In genomic region chr22:32511776-32512175, GRCh38 we compare ENCODE assay signal across 25 cellular contexts. TPM values are rescaled to one million over a fixed set of nuclear protein-coding genes. Genes with fewer than 3 reads are reported as not detected.
"Had no signal": no experiment of that assay in that cellular context is flagged by ENCODE, and none has a peak within 500 bp of the region (broad histone marks: within the 10 kb centered on the region; RNA-seq: fewer than 3 reads in every experiment).

No MANE protein-coding gene starts in this region.

- H3K4me1 Mint-ChIP-seq: IgD-negative memory B cell had no signal

- H3K27me3 ChIP-seq: SJCRH30 had no signal

- H3K9me3 Mint-ChIP-seq: IgD-negative memory B cell had no signal

- H3K36me3 ChIP-seq: SJCRH30 had no signal

- H3K9ac ChIP-seq: KMS-11 had no signal

- H3K4me3 Mint-ChIP-seq: IgD-negative memory B cell had no signal

- H3K27ac Mint-ChIP-seq: IgD-negative memory B cell had no signal

- H3K27ac ChIP-seq: KMS-11, RWPE1, SJCRH30 had no signal

- H3K9me3 ChIP-seq: SJCRH30 had no signal

- H3K4me1 ChIP-seq: SJCRH30 had no signal

- H3K27me3 Mint-ChIP-seq: IgD-negative memory B cell had no signal

- FAIRE-seq: K562 had no signal

- ATAC-seq: K562, Panc1, PC-3, SK-N-SH treated with all-trans-retinoic acid at 6 μM for 48 hours had no signal

- H3K4me2 ChIP-seq: KMS-11 had no signal

- H3K4me3 ChIP-seq: K562, SJCRH30 had no signal

- DNase-seq: Kasumi-1; MM.1S; NCI-H1092 treated with DMSO at 0.1 percent for 48 hours; NCI-H1436; NCI-H187; NCI-H2029; NCI-H2171 treated with DMSO at 0.1 percent for 48 hours; NCI-H345; NCI-H524 treated with DMSO at 0.1 percent for 48 hours; NCI-H69; NCI-H774; NK-92 treated with Interleukin-12 subunit alpha and Interleukin-12 subunit beta, amount 100 ng/mL, for 24 hours; PC-3; SHP77 treated with DMSO at 0.1 percent for 48 hours; SJCRH30 had no signal

RNA-seq across cellular contexts. Expression of gene BPIFC, which starts 47.5 kb away (rescaled TPM):
- total RNA-seq: HT1080, K562, M059J, NCI-H460, OCI-LY7, PC-3, SJCRH30 had no signal
- polyA plus RNA-seq: IgD-negative memory B cell, K562 had no signal
